16 cellular contexts compared by ENCODE assay signal in genomic region chr11:130585545-130585944, GRCh38.
DNase-seq lines count a peak whose midpoint lies in the region; ATAC-seq and TF ChIP-seq lines count a peak whose summit lies in the region.
"Had no signal": no experiment of that assay in that cellular context is flagged by ENCODE, and none has a peak within 500 bp of the region (broad histone marks: within the 10 kb centered on the region; RNA-seq: fewer than 3 reads in every experiment).

No MANE protein-coding gene starts in this region.

- H3K27ac ChIP-seq in CD8-positive, alpha-beta memory T cell (ENCODE audit: low read depth, low read length), result no peak overlapping the region
- H3K27ac ChIP-seq: C4-2B, colonic mucosa, thyroid gland had no signal

- no peaks in the 10 kb centered on the region for H3K9me3 ChIP-seq in CD8-positive, alpha-beta memory T cell (ENCODE audit: low read length)
- H3K9me3 ChIP-seq: colonic mucosa, thyroid gland had no signal

- POLR2A ChIA-PET in CD8-positive, alpha-beta memory T cell (lab: Charles Lee), result no interaction called here

- peaks cover 2 to 12% of the 10 kb centered on the region in 2 donors for H3K27me3 Mint-ChIP-seq in CD8-positive, alpha-beta memory T cell
- H3K27me3 Mint-ChIP-seq: activated naive CD8-positive, alpha-beta T cell treated with anti-CD3 and anti-CD28 coated beads for 36 hours had no signal

- no peak overlapping the region for H3K4me3 Mint-ChIP-seq in CD8-positive, alpha-beta memory T cell
- H3K4me3 Mint-ChIP-seq: activated CD4-positive, alpha-beta T cell treated with anti-CD3 and anti-CD28 coated beads for 36 hours; activated naive CD8-positive, alpha-beta T cell treated with anti-CD3 and anti-CD28 coated beads for 36 hours had no signal

- DNase-seq in GM04503 (ENCODE audit: low read depth) (peak; percentile 40), amniotic epithelial cell (ENCODE audit: low read depth) (peak; percentile 53), fibroblast of the aortic adventitia (ENCODE audit: low read depth) (peak; percentile 91), posterior vena cava (ENCODE audit: low spot score) (peak; percentile 83), SW 1271 (lab: John Stamatoyannopoulos, UW) (no peak), DMS79 treated with DMSO at 0.1 percent for 48 hours (lab: John Stamatoyannopoulos, UW) (no peak)
- DNase-seq in CD8-positive, alpha-beta memory T cell, result no peak
- DNase-seq: activated CD4-positive, alpha-beta T cell treated with anti-CD3 and anti-CD28 coated beads for 36 hours; activated naive CD8-positive, alpha-beta T cell treated with anti-CD3 and anti-CD28 coated beads for 36 hours; activated T-cell treated with anti-CD3 and anti-CD28 coated beads for 4 hours; colonic mucosa; midbrain; posterior cingulate gyrus; thyroid gland had no signal

- TF ChIP-seq CTCF in fibroblast of the aortic adventitia (IDR thresholded peaks at IDR 0.05; ENCODE audit: insufficient read depth, low read length), result no peak

- H3K36me3 Mint-ChIP-seq in CD8-positive, alpha-beta memory T cell, result no peaks in the 10 kb centered on the region
- H3K36me3 Mint-ChIP-seq: activated naive CD8-positive, alpha-beta T cell treated with anti-CD3 and anti-CD28 coated beads for 36 hours had no signal

- peaks cover 0 to 4% (median 0%) of the 10 kb centered on the region in 5 donors for H3K9me3 Mint-ChIP-seq in CD8-positive, alpha-beta memory T cell
- H3K9me3 Mint-ChIP-seq: activated naive CD8-positive, alpha-beta T cell treated with anti-CD3 and anti-CD28 coated beads for 36 hours had no signal

- CTCF ChIA-PET in CD8-positive, alpha-beta memory T cell (lab: Charles Lee), result no interaction called here

- H3K27me3 ChIP-seq in CD8-positive, alpha-beta memory T cell (ENCODE audit: insufficient read depth, low read length, poor library complexity, severe bottlenecking), result no peaks in the 10 kb centered on the region
- H3K27me3 ChIP-seq: colonic mucosa, thyroid gland had no signal

- intact Hi-C loops in posterior vena cava (cut with DNase I), result no loop called here

- H3K36me3 ChIP-seq in CD8-positive, alpha-beta memory T cell (ENCODE audit: insufficient read depth, low read length), result no peaks in the 10 kb centered on the region
- H3K36me3 ChIP-seq: colonic mucosa, thyroid gland had no signal

- H3K4me1 Mint-ChIP-seq in CD8-positive, alpha-beta memory T cell, result no peaks in the 10 kb centered on the region
- H3K4me1 Mint-ChIP-seq: activated CD4-positive, alpha-beta T cell treated with anti-CD3 and anti-CD28 coated beads for 36 hours; activated naive CD8-positive, alpha-beta T cell treated with anti-CD3 and anti-CD28 coated beads for 36 hours had no signal

- no peak overlapping the region for H3K4me3 ChIP-seq in fibroblast of the aortic adventitia (ENCODE audit: low read depth, low read length)
- no peak overlapping the region for H3K4me3 ChIP-seq in CD8-positive, alpha-beta memory T cell (ENCODE audit: low read length)
- H3K4me3 ChIP-seq: colonic mucosa, thyroid gland had no signal

- H3K4me1 ChIP-seq in CD8-positive, alpha-beta memory T cell (ENCODE audit: insufficient read depth, low read length), result no peaks in the 10 kb centered on the region
- H3K4me1 ChIP-seq: colonic mucosa had no signal

- no peak for ATAC-seq in GM21515 (IDR thresholded peaks at IDR 0.05; ENCODE audit: unreplicated experiment)
- ATAC-seq: activated CD4-positive, alpha-beta T cell treated with anti-CD3 and anti-CD28 coated beads for 36 hours had no signal

- no peak overlapping the region for H3K27ac Mint-ChIP-seq in CD8-positive, alpha-beta memory T cell
- H3K27ac Mint-ChIP-seq: activated CD4-positive, alpha-beta T cell treated with anti-CD3 and anti-CD28 coated beads for 36 hours; activated naive CD8-positive, alpha-beta T cell treated with anti-CD3 and anti-CD28 coated beads for 36 hours had no signal

Comparison
In these comparisons a context has a peak if more than half of its experiments do, and no peak if none do; other contexts are left out.
1. DNase-seq: peak in GM04503 (single experiment), amniotic epithelial cell (single experiment), fibroblast of the aortic adventitia (single experiment) and posterior vena cava (single experiment); none in CD8-positive, alpha-beta memory T cell (0 of 5), SW 1271 (0 of 2) and DMS79 treated with DMSO at 0.1 percent for 48 hours (single experiment).